Comparison of ENCODE assay signal across 7 cellular contexts in genomic region chr2:105143467-105144127, GRCh38.
DNase-seq lines count a peak whose midpoint lies in the region; ATAC-seq and TF ChIP-seq lines count a peak whose summit lies in the region.

No MANE protein-coding gene starts in this region.

- H3K36me3 Mint-ChIP-seq in stimulated activated memory B cell treated with anti-CD40 and anti-IgM and Interleukin-4, amounts not matched to agents 10 μg/mL and 1 μg/mL and 100 μg/mL, for 72 hours, result peaks cover 12% of the 10 kb centered on the region

- DNase-seq in NCI-H2171 treated with DMSO at 0.1 percent for 48 hours (lab: John Stamatoyannopoulos, UW), result peak; percentile 31
- DNase-seq in astrocyte of the spinal cord (ENCODE audit: low read depth, low spot score), result no peak
- peak; percentile 16 for DNase-seq in kidney tubule cell (ENCODE audit: low spot score)
- no peak for DNase-seq in NCI-H446 treated with DMSO at 0.1 percent for 48 hours (lab: John Stamatoyannopoulos, UW)

- H3K4me1 Mint-ChIP-seq in stimulated activated memory B cell treated with anti-CD40 and anti-IgM and Interleukin-4, amounts not matched to agents 10 μg/mL and 1 μg/mL and 100 μg/mL, for 72 hours, result peaks cover 33% of the 10 kb centered on the region

- in situ Hi-C loops in astrocyte of the spinal cord (cut with HindIII; ENCODE audit: low sequenced_read_pairs), result no loop called here

- TF ChIP-seq CTCF in astrocyte of the spinal cord (IDR thresholded peaks at IDR 0.05; ENCODE audit: low read depth, low read length), result no peak

- H3K27ac Mint-ChIP-seq in stimulated activated memory B cell treated with anti-CD40 and anti-IgM and Interleukin-4, amounts not matched to agents 10 μg/mL and 1 μg/mL and 100 μg/mL, for 72 hours, result peak overlapping the region; percentile 74

- no peaks in the 10 kb centered on the region for H3K27me3 Mint-ChIP-seq in stimulated activated memory B cell treated with anti-CD40 and anti-IgM and Interleukin-4, amounts not matched to agents 10 μg/mL and 1 μg/mL and 100 μg/mL, for 72 hours

- ATAC-seq in GM19328 (IDR thresholded peaks at IDR 0.05; ENCODE audit: unreplicated experiment) (peak; percentile 43), HG02588 (IDR thresholded peaks at IDR 0.05; ENCODE audit: unreplicated experiment) (no peak)
- ATAC-seq in stimulated activated memory B cell treated with anti-CD40 and anti-IgM and Interleukin-4, amounts not matched to agents 10 μg/mL and 1 μg/mL and 100 μg/mL, for 72 hours, result peak; percentile 88

- peak overlapping the region; percentile 34 for H3K4me3 ChIP-seq in astrocyte of the spinal cord (ENCODE audit: low read depth, low read length)

- peak overlapping the region; percentile 86 for H3K4me3 Mint-ChIP-seq in stimulated activated memory B cell treated with anti-CD40 and anti-IgM and Interleukin-4, amounts not matched to agents 10 μg/mL and 1 μg/mL and 100 μg/mL, for 72 hours

- no peaks in the 10 kb centered on the region for H3K9me3 Mint-ChIP-seq in stimulated activated memory B cell treated with anti-CD40 and anti-IgM and Interleukin-4, amounts not matched to agents 10 μg/mL and 1 μg/mL and 100 μg/mL, for 72 hours

Comparison
In these comparisons a context has a peak if more than half of its experiments do, and no peak if none do; other contexts are left out.
1. DNase-seq: peak in NCI-H2171 treated with DMSO at 0.1 percent for 48 hours (single experiment) and kidney tubule cell (single experiment); none in astrocyte of the spinal cord (single experiment) and NCI-H446 treated with DMSO at 0.1 percent for 48 hours (single experiment).